In the genomic region with DNA sequence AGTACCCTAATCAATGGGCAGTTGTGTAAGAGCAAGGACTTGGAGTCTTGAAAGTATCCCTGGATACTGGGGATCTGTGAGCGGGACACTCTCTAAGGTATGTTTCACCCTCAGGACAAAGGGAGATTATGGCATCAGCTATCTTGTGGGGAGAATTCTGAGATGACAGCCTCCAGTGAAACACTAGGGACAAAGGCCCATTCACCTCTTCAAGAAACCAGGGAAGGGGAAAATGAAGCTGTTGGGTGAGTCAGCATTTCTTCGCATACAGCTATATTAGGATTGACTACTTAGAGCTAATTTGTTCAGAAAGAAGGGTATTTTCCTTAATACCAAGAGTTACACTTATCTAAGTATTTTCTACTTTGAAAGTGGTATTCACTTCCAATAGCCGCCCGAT, we compare ENCODE assay signal across 1 cellular context.
TF ChIP-seq lines count a peak whose summit lies in the region.

No MANE protein-coding gene starts in this region.

TF ChIP-seq in HepG2, 621 proteins besides CTCF, POLR2A, EP300 and RAD21:
- no peak for TF ChIP-seq ZNF367 (CRISPR knock-in tag; IDR thresholded peaks at IDR 0.05; ENCODE audit: borderline replicate concordance)
- no peak for TF ChIP-seq ZMYM2 (CRISPR knock-in tag; IDR thresholded peaks at IDR 0.05)
- peak; percentile 64 for TF ChIP-seq NFE2L2 (IDR thresholded peaks at IDR 0.05; ENCODE audit: low read length)
- TF ChIP-seq, protein P1, sequence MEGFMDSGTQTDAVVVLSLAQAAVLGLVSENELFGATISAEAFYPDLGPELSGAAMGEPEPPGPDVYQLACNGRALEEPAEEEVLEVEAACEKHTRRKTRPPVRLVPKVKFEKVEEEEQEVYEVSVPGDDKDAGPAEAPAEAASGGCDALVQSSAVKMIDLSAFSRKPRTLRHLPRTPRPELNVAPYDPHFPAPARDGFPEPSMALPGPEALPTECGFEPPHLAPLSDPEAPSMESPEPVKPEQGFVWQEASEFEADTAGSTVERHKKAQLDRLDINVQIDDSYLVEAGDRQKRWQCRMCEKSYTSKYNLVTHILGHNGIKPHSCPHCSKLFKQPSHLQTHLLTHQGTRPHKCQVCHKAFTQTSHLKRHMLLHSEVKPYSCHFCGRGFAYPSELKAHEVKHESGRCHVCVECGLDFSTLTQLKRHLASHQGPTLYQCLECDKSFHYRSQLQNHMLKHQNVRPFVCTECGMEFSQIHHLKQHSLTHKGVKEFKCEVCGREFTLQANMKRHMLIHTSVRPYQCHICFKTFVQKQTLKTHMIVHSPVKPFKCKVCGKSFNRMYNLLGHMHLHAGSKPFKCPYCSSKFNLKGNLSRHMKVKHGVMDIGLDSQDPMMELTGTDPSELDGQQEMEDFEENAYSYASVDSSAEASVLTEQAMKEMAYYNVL (CRISPR knock-in tag; IDR thresholded peaks at IDR 0.05; ENCODE audit: borderline replicate concordance), result no peak
- TF ChIP-seq GABPB1 (CRISPR knock-in tag; IDR thresholded peaks at IDR 0.05), result no peak
- peak in 1 of 2 experiments; percentile 16; a peak in 2 of 4 replicates for TF ChIP-seq MAFK (conservative IDR thresholded peaks at IDR 0.05 in 1 of 2, IDR thresholded peaks at IDR 0.05 in 1 of 2; ENCODE audit: low read length in 2 of 2)
- TF ChIP-seq, protein P2, sequence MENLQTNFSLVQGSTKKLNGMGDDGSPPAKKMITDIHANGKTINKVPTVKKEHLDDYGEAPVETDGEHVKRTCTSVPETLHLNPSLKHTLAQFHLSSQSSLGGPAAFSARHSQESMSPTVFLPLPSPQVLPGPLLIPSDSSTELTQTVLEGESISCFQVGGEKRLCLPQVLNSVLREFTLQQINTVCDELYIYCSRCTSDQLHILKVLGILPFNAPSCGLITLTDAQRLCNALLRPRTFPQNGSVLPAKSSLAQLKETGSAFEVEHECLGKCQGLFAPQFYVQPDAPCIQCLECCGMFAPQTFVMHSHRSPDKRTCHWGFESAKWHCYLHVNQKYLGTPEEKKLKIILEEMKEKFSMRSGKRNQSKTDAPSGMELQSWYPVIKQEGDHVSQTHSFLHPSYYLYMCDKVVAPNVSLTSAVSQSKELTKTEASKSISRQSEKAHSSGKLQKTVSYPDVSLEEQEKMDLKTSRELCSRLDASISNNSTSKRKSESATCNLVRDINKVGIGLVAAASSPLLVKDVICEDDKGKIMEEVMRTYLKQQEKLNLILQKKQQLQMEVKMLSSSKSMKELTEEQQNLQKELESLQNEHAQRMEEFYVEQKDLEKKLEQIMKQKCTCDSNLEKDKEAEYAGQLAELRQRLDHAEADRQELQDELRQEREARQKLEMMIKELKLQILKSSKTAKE (CRISPR knock-in tag; IDR thresholded peaks at IDR 0.05; ENCODE audit: borderline replicate concordance), result no peak
- TF ChIP-seq MAFF (IDR thresholded peaks at IDR 0.05; ENCODE audit: low read depth, low read length), result 0 out of 2 replicates have a peak, but pooled peaks have one; percentile 5
- TF ChIP-seq KDM1A (CRISPR knock-in tag; IDR thresholded peaks at IDR 0.05), result no peak
- no peak for TF ChIP-seq MEF2D (CRISPR knock-in tag; IDR thresholded peaks at IDR 0.05)
- no peak for TF ChIP-seq U2AF2 (IDR thresholded peaks at IDR 0.05; ENCODE audit: low read depth, low read length)
- TF ChIP-seq RCOR2 (CRISPR knock-in tag; IDR thresholded peaks at IDR 0.05), result no peak
- TF ChIP-seq HOXA5 (CRISPR knock-in tag; IDR thresholded peaks at IDR 0.05), result no peak
- no peak for TF ChIP-seq ZNF781 (CRISPR knock-in tag; IDR thresholded peaks at IDR 0.05; ENCODE audit: borderline replicate concordance, not compliant biosample characterization)
- no peak for TF ChIP-seq RELA (CRISPR knock-in tag; IDR thresholded peaks at IDR 0.05)
- TF ChIP-seq FOXK2 (IDR thresholded peaks at IDR 0.05), result no peak
